Comparison of ENCODE assay signal across 34 cellular contexts in genomic region chr3:94147039-94147438, GRCh38.
"Had no signal": no experiment of that assay in that cellular context is flagged by ENCODE, and none has a peak within 500 bp of the region (broad histone marks: within the 10 kb centered on the region; RNA-seq: fewer than 3 reads in every experiment).

No MANE protein-coding gene starts in this region.

- DNase-seq: activated CD4-positive, alpha-beta T cell treated with anti-CD3 and anti-CD28 coated beads, Interleukin-2, amount 10 ng/mL, durations not matched to agents 24 days and 14 days; activated CD4-positive, alpha-beta T cell treated with anti-CD3 and anti-CD28 coated beads, Interleukin-2, amount 50 U/mL, for 4 hours; activated CD8-positive, alpha-beta T cell treated with anti-CD3 and anti-CD28 coated beads for 36 hours; activated effector memory CD4-positive, alpha-beta T cell treated with anti-CD3 and anti-CD28 coated beads, Interleukin-2, amount 50 U/mL, for 16 hours; activated naive CD4-positive, alpha-beta T cell; activated naive CD4-positive, alpha-beta T cell treated with anti-CD3 and anti-CD28 coated beads, Interleukin-2, amount 50 U/mL, for 16 hours; activated naive CD8-positive, alpha-beta T cell treated with anti-CD3 and anti-CD28 coated beads, Interleukin-2, amount 10 ng/mL, durations not matched to agents 7 days and 5 days; activated T-cell treated with anti-CD3 and anti-CD28 coated beads, Interleukin-2, amount 50 U/mL, for 1 hour; activated T-cell treated with anti-CD3 and anti-CD28 coated beads, Interleukin-2, amount 50 U/mL, for 72 hours; central memory CD4-positive, alpha-beta T cell; Kasumi-1; KG1; MG63; NCI-H1048; NCI-H146; NCI-H187; NCI-H2029 treated with DMSO at 0.1 percent for 48 hours; NCI-H2107; NCI-H2171; NCI-H510A; NCI-H526; NCI-H748 treated with DMSO at 0.1 percent for 48 hours; NK-92 treated with Interleukin-12 subunit alpha and Interleukin-12 subunit beta, amount 100 ng/mL, for 24 hours; Peyer's patch; RPMI8226; SHP77 treated with DMSO at 0.1 percent for 48 hours; T-helper 1 cell; T-helper 2 cell; T1000; WERI-Rb-1 had no signal

- H3K36me3 Mint-ChIP-seq: activated naive CD8-positive, alpha-beta T cell treated with anti-CD3 and anti-CD28 coated beads, Interleukin-2, amount 10 ng/mL, durations not matched to agents 7 days and 5 days had no signal

- H3K36me3 ChIP-seq: ascending aorta, MG63, Peyer's patch, SJSA1, WERI-Rb-1 had no signal

- H3K4me3 Mint-ChIP-seq: activated CD4-positive, alpha-beta T cell treated with anti-CD3 and anti-CD28 coated beads, Interleukin-2, amount 10 ng/mL, durations not matched to agents 24 days and 14 days; activated CD8-positive, alpha-beta T cell treated with anti-CD3 and anti-CD28 coated beads for 36 hours; activated naive CD8-positive, alpha-beta T cell treated with anti-CD3 and anti-CD28 coated beads, Interleukin-2, amount 10 ng/mL, durations not matched to agents 7 days and 5 days; activated T-cell treated with anti-CD3 and anti-CD28 coated beads, Interleukin-2, amount 50 U/mL, for 72 hours; activated T-helper 17 cell treated with anti-CD3 and anti-CD28 coated beads, Interleukin-2, amount 50 U/mL, for 72 hours had no signal

- H3K27ac ChIP-seq: ascending aorta, Peyer's patch, SJSA1, WERI-Rb-1 had no signal

- H3K4me3 ChIP-seq: ascending aorta, MG63, Peyer's patch, SJSA1 had no signal

- H3K9me3 ChIP-seq: ascending aorta, MG63, Peyer's patch, SJSA1 had no signal

- ATAC-seq: activated CD8-positive, alpha-beta T cell treated with anti-CD3 and anti-CD28 coated beads for 36 hours; activated T-cell treated with anti-CD3 and anti-CD28 coated beads, Interleukin-2, amount 50 U/mL, for 72 hours; activated T-helper 17 cell treated with anti-CD3 and anti-CD28 coated beads, Interleukin-2, amount 50 U/mL, for 72 hours; SK-N-SH treated with all-trans-retinoic acid at 6 μM for 48 hours had no signal

- H3K27me3 ChIP-seq: ascending aorta, Peyer's patch, SJSA1 had no signal

- H3K4me1 Mint-ChIP-seq: activated CD4-positive, alpha-beta T cell treated with anti-CD3 and anti-CD28 coated beads, Interleukin-2, amount 10 ng/mL, durations not matched to agents 24 days and 14 days; activated naive CD8-positive, alpha-beta T cell treated with anti-CD3 and anti-CD28 coated beads, Interleukin-2, amount 10 ng/mL, durations not matched to agents 7 days and 5 days; activated T-helper 17 cell treated with anti-CD3 and anti-CD28 coated beads, Interleukin-2, amount 50 U/mL, for 72 hours had no signal

- H3K9me3 Mint-ChIP-seq: activated CD4-positive, alpha-beta T cell treated with anti-CD3 and anti-CD28 coated beads, Interleukin-2, amount 10 ng/mL, durations not matched to agents 24 days and 14 days; activated CD8-positive, alpha-beta T cell treated with anti-CD3 and anti-CD28 coated beads for 36 hours; activated naive CD8-positive, alpha-beta T cell treated with anti-CD3 and anti-CD28 coated beads, Interleukin-2, amount 10 ng/mL, durations not matched to agents 7 days and 5 days; activated T-cell treated with anti-CD3 and anti-CD28 coated beads, Interleukin-2, amount 50 U/mL, for 72 hours; activated T-helper 17 cell treated with anti-CD3 and anti-CD28 coated beads, Interleukin-2, amount 50 U/mL, for 72 hours had no signal

- H3K4me1 ChIP-seq: ascending aorta, Peyer's patch, SJSA1 had no signal

- H3K27ac Mint-ChIP-seq: activated CD4-positive, alpha-beta T cell treated with anti-CD3 and anti-CD28 coated beads, Interleukin-2, amount 10 ng/mL, durations not matched to agents 24 days and 14 days; activated CD8-positive, alpha-beta T cell treated with anti-CD3 and anti-CD28 coated beads for 36 hours; activated naive CD8-positive, alpha-beta T cell treated with anti-CD3 and anti-CD28 coated beads, Interleukin-2, amount 10 ng/mL, durations not matched to agents 7 days and 5 days; activated T-cell treated with anti-CD3 and anti-CD28 coated beads, Interleukin-2, amount 50 U/mL, for 72 hours; activated T-helper 17 cell treated with anti-CD3 and anti-CD28 coated beads, Interleukin-2, amount 50 U/mL, for 72 hours had no signal

- H3K27me3 Mint-ChIP-seq: activated naive CD8-positive, alpha-beta T cell treated with anti-CD3 and anti-CD28 coated beads, Interleukin-2, amount 10 ng/mL, durations not matched to agents 7 days and 5 days had no signal
